Comparison of ENCODE assay signal across 8 cellular contexts in the genomic region with DNA sequence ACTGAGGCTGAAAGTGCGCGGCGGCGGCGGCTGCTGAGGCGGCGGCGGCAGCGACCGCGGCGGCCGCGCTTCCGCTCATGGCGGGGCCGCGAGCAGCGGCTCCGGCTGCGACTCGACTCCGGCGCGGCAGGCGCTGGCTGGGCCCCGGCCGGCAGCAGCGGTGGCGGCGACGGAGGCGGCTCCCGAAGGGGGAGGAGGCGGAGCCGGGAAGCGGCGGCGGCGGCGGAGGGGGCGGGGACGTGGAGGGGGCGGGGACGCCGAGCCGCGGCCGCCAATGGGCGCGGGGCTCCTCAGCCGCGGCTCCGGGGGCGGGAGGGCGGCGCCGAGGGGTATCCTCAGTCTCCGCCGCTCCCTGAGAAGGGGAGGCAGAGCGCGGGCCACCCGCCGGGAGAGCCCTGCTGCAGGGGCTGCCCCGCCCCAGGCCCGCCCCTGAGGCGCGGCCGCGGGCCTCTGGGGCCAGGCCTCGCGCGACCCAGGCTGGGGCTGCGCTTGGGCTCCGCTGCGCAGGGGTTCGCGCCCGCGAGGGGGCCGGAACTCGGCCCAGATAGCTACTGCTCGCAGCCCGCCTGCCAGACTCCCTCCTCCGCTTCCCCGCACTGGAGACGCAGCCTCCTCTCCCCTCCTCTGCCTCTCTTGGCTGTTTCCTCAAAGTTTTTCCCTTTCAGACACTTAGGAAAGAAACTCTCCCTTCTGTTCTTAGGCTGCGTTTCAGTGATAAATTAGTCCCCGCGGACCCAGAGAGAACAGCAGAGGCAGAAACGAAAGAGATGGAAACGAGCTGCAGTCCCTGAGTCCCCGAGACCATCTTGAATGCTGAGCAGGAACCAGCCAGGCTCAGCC.
A peak's percentile ranks its signal among the peaks of the same experiment; 100 is the strongest.
DNase-seq lines count a peak whose midpoint lies in the region; ATAC-seq, FAIRE-seq and TF ChIP-seq lines count a peak whose summit lies in the region.

No MANE protein-coding gene starts in this region.

- no peaks in the 10 kb centered on the region for H3K36me3 ChIP-seq in kidney (ENCODE audit: control insufficient read depth in 1 of 2, insufficient read depth in 2 of 2, low read length in 2 of 2)

- peak overlapping the region; percentile 90 to 94 for H3K27ac ChIP-seq in kidney (ENCODE audit: low read depth in 2 of 2, low read length in 2 of 2)

- no peak for FAIRE-seq in kidney (lab: Jason Lieb, UNC)

- H3K9me3 ChIP-seq in kidney (ENCODE audit: control insufficient read depth in 1 of 2, low read length in 2 of 2) = no peaks in the 10 kb centered on the region

- intact Hi-C loops in kidney (cut with DNase I) = no loop called here

- H3K4me1 ChIP-seq in kidney (ENCODE audit: control insufficient read depth in 1 of 2, insufficient read depth in 1 of 2, low read depth in 1 of 2, low read length in 2 of 2) = peaks cover 11 to 22% of the 10 kb centered on the region in 2 donors

- H3K9ac ChIP-seq in kidney (ENCODE audit: low read length in 2 of 2) = peak overlapping the region; percentile 78 to 92

- H3K4me3 ChIP-seq in AG09309 (ENCODE audit: control insufficient read depth, low read depth, low read length) (peak overlapping the region; percentile 99), kidney (ENCODE audit: low read length in 2 of 2) (peak overlapping the region; percentile 80 to 88)

- DNase-seq in AG09309 (ENCODE audit: low read depth) = peak; percentile 60
- peak; percentile 94 for DNase-seq in NCI-H345 (lab: John Stamatoyannopoulos, UW)
- DNase-seq in activated CD4-positive, CD25-positive, alpha-beta regulatory T cell treated with anti-CD3 and anti-CD28 coated beads, Interleukin-2, amount 50 U/mL, for 16 hours (ENCODE audit: low read depth, low spot score) = peak; percentile 75
- DNase-seq in central memory CD4-positive, alpha-beta T cell = peak; percentile 92
- peak; percentile 98 for DNase-seq in kidney
- DNase-seq in stimulated activated CD4-positive, alpha-beta T cell treated with anti-CD3 and anti-CD28 coated beads, Interleukin-15, amount 100 ng/mL, for 1 hour (ENCODE audit: low read depth in 1 of 2, low spot score in 1 of 2) = peak; percentile 85 to 88

- TF ChIP-seq CTCF in AG09309 (IDR thresholded peaks at IDR 0.05; ENCODE audit: control insufficient read depth, insufficient read depth, low read depth, low read length, missing control alignments) (no peak), kidney (IDR thresholded peaks at IDR 0.05; ENCODE audit: borderline replicate concordance, extremely low read depth, insufficient read depth) (no peak)

- ATAC-seq in GM19023 (IDR thresholded peaks at IDR 0.05; ENCODE audit: unreplicated experiment) (peak; percentile 83), HG03175 (IDR thresholded peaks at IDR 0.05; ENCODE audit: unreplicated experiment) (peak; percentile 84)

Comparison
In these comparisons a context has a peak if more than half of its experiments do, and no peak if none do; other contexts are left out.
1. Peak in every context shown above with its lines: DNase-seq, ATAC-seq, H3K4me3 ChIP-seq and H3K27ac ChIP-seq.